In the genomic region with DNA sequence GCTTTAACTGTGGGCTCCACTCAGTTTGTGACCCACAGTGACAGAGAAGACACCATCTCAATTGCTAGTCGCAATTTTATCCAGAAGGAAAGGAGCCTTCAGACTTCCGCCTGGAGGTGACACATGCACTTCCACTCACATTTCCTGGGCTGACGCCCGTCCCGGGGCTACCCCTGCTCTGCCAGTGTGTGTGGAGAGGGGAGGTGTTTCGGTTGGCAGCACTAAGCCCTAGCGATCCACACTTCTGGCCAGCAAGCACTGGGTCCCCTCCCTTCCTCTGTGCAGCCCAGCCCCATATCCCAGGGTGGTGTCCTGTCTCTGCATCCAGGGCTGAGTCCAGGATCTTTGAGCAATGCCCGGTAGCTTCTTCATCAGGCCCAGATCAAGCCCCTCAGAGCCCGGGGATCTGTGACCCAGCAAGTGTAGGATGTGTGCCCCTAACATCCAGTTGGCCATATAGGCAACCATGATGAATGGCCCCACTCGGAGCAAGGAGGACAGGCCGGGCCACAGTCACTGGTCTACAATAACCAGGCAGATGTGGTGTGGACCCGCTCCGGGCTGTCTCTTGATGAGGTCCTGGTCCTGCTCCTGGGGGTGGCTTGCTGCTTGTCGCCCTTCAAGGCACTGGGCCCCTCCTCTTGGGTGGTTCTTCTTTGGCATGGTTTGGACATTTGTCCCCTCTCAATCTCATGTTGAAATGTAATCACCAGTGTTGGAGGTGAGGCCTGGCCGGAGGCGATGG, we compare ENCODE assay signal across 21 cellular contexts.
"Had no signal": no experiment of that assay in that cellular context is flagged by ENCODE, and none has a peak within 500 bp of the region (broad histone marks: within the 10 kb centered on the region; RNA-seq: fewer than 3 reads in every experiment).

No MANE protein-coding gene starts in this region.

- H3K9me3 ChIP-seq: SK-N-SH had no signal

- H3K27ac ChIP-seq: RWPE1 had no signal

- ATAC-seq: Panc1, PC-3 had no signal

- DNase-seq: KBM-7, MV-4-11, NCI-H1048, NCI-H1105, NCI-H1417, NCI-H1436 treated with DMSO at 0.1 percent for 48 hours, NCI-H1694, NCI-H1930, NCI-H2081, NCI-H2107, NCI-H2171, NCI-H226, NCI-H446, NCI-H524, NCI-H526 treated with DMSO at 0.1 percent for 48 hours, NCI-H748 treated with DMSO at 0.1 percent for 48 hours, PC-3, SHP77, SK-N-SH had no signal
